12 cellular contexts compared by ENCODE assay signal in the genomic region with DNA sequence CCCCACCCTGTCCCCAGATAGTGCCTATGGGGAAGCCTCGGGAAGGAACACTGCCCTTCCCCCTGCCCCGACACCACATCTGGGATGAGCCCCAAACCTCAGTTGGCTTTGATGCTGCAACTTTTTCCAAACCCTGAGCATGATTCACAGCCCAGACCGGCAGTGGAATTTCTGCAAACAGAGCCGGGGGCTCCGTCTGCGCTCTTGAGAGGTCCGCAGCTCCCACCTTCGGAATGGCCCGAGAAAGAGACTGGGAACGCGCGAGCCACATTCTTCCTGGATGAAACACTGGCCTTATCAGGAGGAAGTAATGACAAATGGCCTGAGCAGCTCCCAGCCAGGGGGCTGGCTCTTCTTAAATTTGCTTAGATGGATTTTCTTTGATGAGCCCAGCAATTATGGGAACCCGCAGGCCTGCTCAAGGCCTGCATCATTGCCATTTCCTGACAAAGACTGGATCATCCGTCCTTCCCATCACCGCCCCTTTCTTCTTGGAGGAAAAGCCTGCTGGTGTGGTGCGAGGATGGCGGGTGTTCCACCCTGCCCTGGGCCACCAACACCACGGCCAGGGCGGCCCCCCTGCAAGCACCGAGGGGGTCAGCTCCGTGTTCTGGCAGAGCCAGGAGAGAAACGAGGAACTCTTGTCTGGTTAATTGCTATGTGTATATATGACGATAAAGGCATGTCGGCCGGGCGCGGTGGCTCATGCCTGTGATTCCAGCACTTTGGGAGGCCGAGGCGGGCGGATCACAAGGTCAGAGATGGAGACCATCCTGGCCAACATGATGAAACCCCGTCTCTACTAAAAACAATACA. TPM values are rescaled to one million over a fixed set of nuclear protein-coding genes. Genes with fewer than 3 reads are reported as not detected.
DNase-seq lines count a peak whose midpoint lies in the region; ATAC-seq and TF ChIP-seq lines count a peak whose summit lies in the region.
"Had no signal": no experiment of that assay in that cellular context is flagged by ENCODE, and none has a peak within 500 bp of the region (broad histone marks: within the 10 kb centered on the region; RNA-seq: fewer than 3 reads in every experiment).

No MANE protein-coding gene starts in this region.

- TF ChIP-seq CTCF in AG04450 (IDR thresholded peaks at IDR 0.05; ENCODE audit: low read depth, low read length) = no peak
- no peak for TF ChIP-seq CTCF in endodermal cell (conservative IDR thresholded peaks at IDR 0.05)

- no peak for ATAC-seq in HG03521 (IDR thresholded peaks at IDR 0.05; ENCODE audit: unreplicated experiment)
- ATAC-seq in HG03108 (IDR thresholded peaks at IDR 0.05; ENCODE audit: unreplicated experiment) = no peak
- ATAC-seq in HG02970 (IDR thresholded peaks at IDR 0.05; ENCODE audit: low FRiP score, unreplicated experiment) = no peak

- intact Hi-C loops in activated naive CD4-positive, alpha-beta T cell treated with anti-CD3 and anti-CD28 coated beads for 36 hours (cut with micrococcal nuclease) = no loop called here

- peaks cover 6% of the 10 kb centered on the region for H3K4me1 ChIP-seq in endodermal cell (ENCODE audit: control insufficient read depth, insufficient read depth, low read length)

- no peaks in the 10 kb centered on the region for H3K27me3 Mint-ChIP-seq in endodermal cell (ENCODE audit: insufficient read depth)
- peaks cover 10% of the 10 kb centered on the region for H3K27me3 Mint-ChIP-seq in activated naive CD4-positive, alpha-beta T cell treated with anti-CD3 and anti-CD28 coated beads for 36 hours (ENCODE audit: low read depth)
- H3K27me3 Mint-ChIP-seq: brain had no signal

- H3K4me1 Mint-ChIP-seq in endodermal cell = no peaks in the 10 kb centered on the region
- H3K4me1 Mint-ChIP-seq in activated naive CD4-positive, alpha-beta T cell treated with anti-CD3 and anti-CD28 coated beads for 36 hours (ENCODE audit: low read depth) = no peaks in the 10 kb centered on the region
- H3K4me1 Mint-ChIP-seq: CD8-positive, alpha-beta memory T cell had no signal

- H3K36me3 Mint-ChIP-seq in endodermal cell (ENCODE audit: low read depth) = no peaks in the 10 kb centered on the region
- no peaks in the 10 kb centered on the region for H3K36me3 Mint-ChIP-seq in activated naive CD4-positive, alpha-beta T cell treated with anti-CD3 and anti-CD28 coated beads for 36 hours (ENCODE audit: low read depth)
- H3K36me3 Mint-ChIP-seq: brain; CD8-positive, alpha-beta memory T cell had no signal

- CTCF ChIA-PET in AG04450 (lab: Charles Lee) = interaction anchor here (0.9 kb wide), 1 partner anchor 153 kb away, joined by 6 read pairs; no protein-coding TSS in a partner anchor
- CTCF ChIA-PET in activated naive CD4-positive, alpha-beta T cell treated with anti-CD3 and anti-CD28 coated beads for 36 hours (lab: Charles Lee) = interaction anchor here (0.7 kb wide), 1 partner anchor 1679 kb away, joined by 3 read pairs; no protein-coding TSS in a partner anchor

- H3K4me3 ChIP-seq in AG04450 (ENCODE audit: low read depth, low read length) (peak overlapping the region; percentile 7; the same call in 1 of the 2 replicates), endodermal cell (ENCODE audit: low read length) (no peak overlapping the region)

- no peak overlapping the region for H3K4me3 Mint-ChIP-seq in endodermal cell
- no peak overlapping the region for H3K4me3 Mint-ChIP-seq in activated naive CD4-positive, alpha-beta T cell treated with anti-CD3 and anti-CD28 coated beads for 36 hours
- H3K4me3 Mint-ChIP-seq: brain; CD8-positive, alpha-beta memory T cell had no signal

- DNase-seq in AG04450 (ENCODE audit: low read depth, low spot score) (peak; percentile 94), LHCN-M2 (ENCODE audit: low read depth) (peak; percentile 89), endodermal cell (peak; percentile 81), mucosa of gallbladder (ENCODE audit: low spot score) (peak; percentile 68)
- no peak for DNase-seq in activated naive CD4-positive, alpha-beta T cell treated with anti-CD3 and anti-CD28 coated beads for 36 hours
- DNase-seq: CD8-positive, alpha-beta memory T cell; Karpas-422; T-helper 2 cell had no signal

- H3K27ac ChIP-seq in AG04450 (ENCODE audit: low read depth, low read length) (peak overlapping the region; percentile 97), endodermal cell (ENCODE audit: low read depth, low read length) (no peak overlapping the region)

- 65 to 79% methylated on average over 26 to 31 of the region's 31 CpGs for WGBS in endodermal cell (ENCODE audit: insufficient coverage in 1 of 2, insufficient read length in 1 of 2), 2 experiments

- H3K27me3 ChIP-seq in AG04450 (ENCODE audit: control insufficient read depth, insufficient read depth, low read length) = no peaks in the 10 kb centered on the region
- no peaks in the 10 kb centered on the region for H3K27me3 ChIP-seq in endodermal cell (ENCODE audit: control insufficient read depth, insufficient read depth, low read length, poor library complexity, severe bottlenecking)

- no peak overlapping the region for H3K9ac ChIP-seq in endodermal cell (ENCODE audit: extremely low read depth, low read length, poor library complexity, severe bottlenecking)

- H3K9me3 Mint-ChIP-seq in endodermal cell = no peaks in the 10 kb centered on the region
- no peaks in the 10 kb centered on the region for H3K9me3 Mint-ChIP-seq in activated naive CD4-positive, alpha-beta T cell treated with anti-CD3 and anti-CD28 coated beads for 36 hours
- H3K9me3 Mint-ChIP-seq: CD8-positive, alpha-beta memory T cell had no signal

- POLR2A ChIA-PET in AG04450 (lab: Yijun Ruan, JAX) = interaction anchor here (0.5 to 1.7 kb wide), 10 partner anchors 22 to 146 kb away, joined by 3 to 10 read pairs (median 3); no protein-coding TSS in a partner anchor

- H3K36me3 ChIP-seq in endodermal cell (ENCODE audit: control insufficient read depth, insufficient read depth, low read length) = no peaks in the 10 kb centered on the region

- H3K9me3 ChIP-seq in AG04450 (ENCODE audit: control insufficient read depth, insufficient read depth, low read length) = peaks cover 10% of the 10 kb centered on the region
- H3K9me3 ChIP-seq in endodermal cell (ENCODE audit: control insufficient read depth, low read length) = peaks cover 7% of the 10 kb centered on the region

- peak overlapping the region; percentile 65 for H3K27ac Mint-ChIP-seq in endodermal cell
- H3K27ac Mint-ChIP-seq in activated naive CD4-positive, alpha-beta T cell treated with anti-CD3 and anti-CD28 coated beads for 36 hours = no peak overlapping the region
- H3K27ac Mint-ChIP-seq: CD8-positive, alpha-beta memory T cell had no signal

RNA-seq across cellular contexts. Expression of a gene that starts 38.8 kb away (rescaled TPM):
- 73.3 and 91.7 TPM in 2 replicates for polyA plus RNA-seq in AG04450 (2011; rRNA removed)
- polyA minus RNA-seq in AG04450 (2011; rRNA and poly(A)+ RNA removed) = 87.1 and 99.8 TPM in 2 replicates
- total RNA-seq in LHCN-M2 (2014; rRNA removed) (36.4 and 56.0 TPM in 2 replicates), endodermal cell (10 to 100 TPM; 65.3 to 76.6 TPM), mucosa of gallbladder (42.6 TPM)
- 140 TPM for polyA plus RNA-seq in LHCN-M2 (2012)
- polyA plus RNA-seq in endodermal cell (2013, experiment 1 of 2) = 47.5 TPM
- polyA plus RNA-seq in endodermal cell (2013, experiment 2 of 2) = 53.7 TPM
- under 1 TPM in 1 of 2 experiments, not detected in 1; 0.10 TPM for total RNA-seq in activated naive CD4-positive, alpha-beta T cell treated with anti-CD3 and anti-CD28 coated beads for 36 hours

Comparison
In these comparisons a context has a peak if more than half of its experiments do, and no peak if none do; other contexts are left out.
1. RNA of a gene that starts 38.8 kb away (total RNA-seq): 65.3 to 76.6 TPM in endodermal cell, 42.6 TPM in mucosa of gallbladder (single experiment) and 36.4 to 56.0 TPM in LHCN-M2; 0.10 TPM in activated naive CD4-positive, alpha-beta T cell treated with anti-CD3 and anti-CD28 coated beads for 36 hours; every median in the first group is over 10 times any median in the second.